Comparison of ENCODE assay signal across 19 cellular contexts in genomic region chr9:135476981-135477380, GRCh38. TPM values are rescaled to one million over a fixed set of nuclear protein-coding genes. Genes with fewer than 3 reads are reported as not detected.
A peak's percentile ranks its signal among the peaks of the same experiment; 100 is the strongest.
DNase-seq lines count a peak whose midpoint lies in the region; ATAC-seq and TF ChIP-seq lines count a peak whose summit lies in the region.
"Had no signal": no experiment of that assay in that cellular context is flagged by ENCODE, and none has a peak within 500 bp of the region (broad histone marks: within the 10 kb centered on the region; RNA-seq: fewer than 3 reads in every experiment).

No MANE protein-coding gene starts in this region.

- peaks cover 3% of the 10 kb centered on the region for H3K27me3 ChIP-seq in adipocyte (replicated peaks; ENCODE audit: control insufficient read depth, insufficient read depth, low read length)
- H3K27me3 ChIP-seq in hepatocyte, result no peaks in the 10 kb centered on the region
- peaks cover 16% of the 10 kb centered on the region for H3K27me3 ChIP-seq in SJCRH30
- H3K27me3 ChIP-seq: ovary, vagina had no signal

- H3K4me1 ChIP-seq in adipocyte (ENCODE audit: control insufficient read depth, insufficient read depth, low read length) (peaks cover 18% of the 10 kb centered on the region), hepatocyte (ENCODE audit: insufficient read depth) (peaks cover 7% of the 10 kb centered on the region), SJCRH30 (peaks cover 4% of the 10 kb centered on the region)

- peaks cover 25% of the 10 kb centered on the region for H3K79me2 ChIP-seq in hepatocyte

- ATAC-seq in HG03196 (IDR thresholded peaks at IDR 0.05; ENCODE audit: unreplicated experiment) (no peak), HG03108 (IDR thresholded peaks at IDR 0.05; ENCODE audit: unreplicated experiment) (no peak)
- ATAC-seq: mucosa of descending colon had no signal

- no peaks in the 10 kb centered on the region for H3K9me2 ChIP-seq in hepatocyte (replicated peaks; ENCODE audit: insufficient read depth)

- no peak overlapping the region for H3K4me3 ChIP-seq in adipocyte (ENCODE audit: low read length)
- H3K4me3 ChIP-seq in hepatocyte, result no peak overlapping the region
- H3K4me3 ChIP-seq in SJCRH30, result no peak overlapping the region
- H3K4me3 ChIP-seq: mucosa of descending colon, ovary, vagina had no signal

- H3K9ac ChIP-seq in adipocyte (ENCODE audit: low read length), result no peak overlapping the region

- H3K9me3 ChIP-seq in adipocyte (ENCODE audit: control insufficient read depth, low read length) (no peaks in the 10 kb centered on the region), hepatocyte (ENCODE audit: low read depth) (no peaks in the 10 kb centered on the region), SJCRH30 (replicated peaks) (no peaks in the 10 kb centered on the region)
- H3K9me3 ChIP-seq: mucosa of descending colon, ovary, vagina had no signal

- H4K20me1 ChIP-seq in hepatocyte (ENCODE audit: insufficient read depth, poor library complexity, severe bottlenecking), result peaks cover 6% of the 10 kb centered on the region

- H3K36me3 ChIP-seq in adipocyte (ENCODE audit: control insufficient read depth, insufficient read depth, low read length, severe bottlenecking), result no peaks in the 10 kb centered on the region
- no peaks in the 10 kb centered on the region for H3K36me3 ChIP-seq in hepatocyte (replicated peaks; ENCODE audit: insufficient read depth, low read depth)
- H3K36me3 ChIP-seq in SJCRH30, result no peaks in the 10 kb centered on the region
- H3K36me3 ChIP-seq: ovary, vagina had no signal

- DNase-seq in GM04503 (ENCODE audit: low read depth), result peak; percentile 43
- DNase-seq in adipocyte (ENCODE audit: low read depth), result peak; percentile 54
- no peak for DNase-seq in hepatocyte (ENCODE audit: low spot score)
- DNase-seq in stromal cell of bone marrow (ENCODE audit: low read depth), result peak; percentile 38
- DNase-seq in SJCRH30, result no peak
- DNase-seq: activated CD4-positive, CD25-positive, alpha-beta regulatory T cell treated with anti-CD3 and anti-CD28 coated beads, Interleukin-2, amount 50 U/mL, for 72 hours; activated naive CD8-positive, alpha-beta T cell treated with anti-CD3 and anti-CD28 coated beads, Interleukin-2, amount 10 ng/mL, durations not matched to agents 7 days and 5 days; central memory CD4-positive, alpha-beta T cell; GDM1; NCI-H1436; NCI-H69; OCI-M1; ovary had no signal

- H2AFZ ChIP-seq in hepatocyte, result no peak overlapping the region

- 77% methylated on average over 2 of the region's 2 CpGs for WGBS in hepatocyte (ENCODE audit: low lambda C conversion rate, missing lambda C conversion rate)

- no peak for TF ChIP-seq CTCF in hepatocyte (IDR thresholded peaks at IDR 0.05; ENCODE audit: poor library complexity)

- H3K27ac ChIP-seq in hepatocyte, result peak overlapping the region; percentile 33
- no peak overlapping the region for H3K27ac ChIP-seq in SJCRH30
- H3K27ac ChIP-seq: ovary, vagina had no signal

- H3K4me2 ChIP-seq in hepatocyte, result no peak overlapping the region

RNA-seq across cellular contexts. Expression of gene PPP1R26, which starts 2.6 kb away (rescaled TPM):
- 12.5 and 15.6 TPM in 2 replicates for total RNA-seq in hepatocyte
- 9.1 and 15.0 TPM in 2 replicates for polyA plus RNA-seq in hepatocyte
- 6.6 and 7.6 TPM in 2 replicates for total RNA-seq in SJCRH30 (2014; rRNA removed; shearing (Covaris generic))

RNA-seq across cellular contexts. Expression of gene MRPS2, which starts 23.5 kb away (rescaled TPM):
- 22.4 and 28.0 TPM in 2 replicates for total RNA-seq in hepatocyte
- 57.0 and 59.1 TPM in 2 replicates for polyA plus RNA-seq in hepatocyte
- total RNA-seq in SJCRH30 (2014; rRNA removed; shearing (Covaris generic)), result 68.0 and 68.6 TPM in 2 replicates

RNA-seq across cellular contexts. Expression of gene LCN1, which starts 44.3 kb away (rescaled TPM):
- total RNA-seq in hepatocyte, result not detected in 2 replicates
- 0.63 TPM in 1 of 2 replicates, not detected in the other for polyA plus RNA-seq in hepatocyte
- total RNA-seq in SJCRH30 (2014; rRNA removed; shearing (Covaris generic)), result not detected in 2 replicates
- total RNA-seq: activated CD8-positive, alpha-beta memory T cell treated with anti-CD3 and anti-CD28 coated beads for 36 hours; activated naive CD8-positive, alpha-beta T cell treated with anti-CD3 and anti-CD28 coated beads, Interleukin-2, amount 10 ng/mL, durations not matched to agents 7 days and 5 days; mucosa of descending colon; vagina had no signal
- polyA plus RNA-seq: BJ, ovary had no signal

Comparison
In these comparisons a context has a peak if more than half of its experiments do, and no peak if none do; other contexts are left out.
1. DNase-seq: peak in GM04503 (single experiment), adipocyte (single experiment) and stromal cell of bone marrow (single experiment); none in hepatocyte (single experiment) and SJCRH30 (0 of 2).